Comparison of ENCODE assay signal across 13 cellular contexts in genomic region chr6:5087389-5087788, GRCh38. TPM values are rescaled to one million over a fixed set of nuclear protein-coding genes. Genes with fewer than 3 reads are reported as not detected.
DNase-seq lines count a peak whose midpoint lies in the region; ATAC-seq and TF ChIP-seq lines count a peak whose summit lies in the region.
"Had no signal": no experiment of that assay in that cellular context is flagged by ENCODE, and none has a peak within 500 bp of the region (broad histone marks: within the 10 kb centered on the region; RNA-seq: fewer than 3 reads in every experiment).

No MANE protein-coding gene starts in this region.

- H3K4me3 Mint-ChIP-seq in mesothelial cell of epicardium: peak overlapping the region; percentile 41

- H3K27me3 ChIP-seq in dorsolateral prefrontal cortex (peaks cover 0 to 15% (median 2%) of the 10 kb centered on the region in 45 donors), testis (no peaks in the 10 kb centered on the region), HAP-1 (ENCODE audit: low read depth) (no peaks in the 10 kb centered on the region)
- H3K27me3 ChIP-seq: Peyer's patch had no signal

- ATAC-seq in esophagus mucosa (no peak), HG03045 (IDR thresholded peaks at IDR 0.05; ENCODE audit: unreplicated experiment) (no peak)

- H3K36me3 ChIP-seq in testis (ENCODE audit: low read depth, missing control alignments) (no peaks in the 10 kb centered on the region), HAP-1 (replicated peaks) (no peaks in the 10 kb centered on the region)
- H3K36me3 ChIP-seq: Peyer's patch, suprapubic skin had no signal

- TF ChIP-seq CTCF in NB4 (IDR thresholded peaks at IDR 0.05; ENCODE audit: low read depth, low read length): no peak
- TF ChIP-seq CTCF in dorsolateral prefrontal cortex (IDR thresholded peaks at IDR 0.05 in 54 of 56, conservative IDR thresholded peaks at IDR 0.05 in 2 of 56; ENCODE audit: low read depth in 1 of 56, partially characterized antibody in 56 of 56): no peak
- TF ChIP-seq CTCF in mesothelial cell of epicardium (IDR thresholded peaks at IDR 0.05; ENCODE audit: unreplicated experiment): no peak
- no peak for TF ChIP-seq CTCF in testis (IDR thresholded peaks at IDR 0.05)

- H3K27ac ChIP-seq in dorsolateral prefrontal cortex (peak overlapping the region in 34 of 59 donors; percentile 6 to 87 (median 62)), testis (no peak overlapping the region)
- H3K27ac ChIP-seq: Peyer's patch, suprapubic skin had no signal

- H3K4me3 ChIP-seq in NB4 (ENCODE audit: low read depth, low read length) (no peak overlapping the region), dorsolateral prefrontal cortex (peak overlapping the region in 4 of 59 donors; percentile 2 to 75 (median 12)), testis (peak overlapping the region in 1 of 2 donors; percentile 60), HAP-1 (no peak overlapping the region)
- H3K4me3 ChIP-seq: Peyer's patch, suprapubic skin had no signal

- H3K4me1 ChIP-seq in testis: peaks cover 7% of the 10 kb centered on the region
- H3K4me1 ChIP-seq in HAP-1: peaks cover 11% of the 10 kb centered on the region

- no peak overlapping the region for H3K27ac Mint-ChIP-seq in mesothelial cell of epicardium

- no peaks in the 10 kb centered on the region for H3K9me3 Mint-ChIP-seq in mesothelial cell of epicardium

- DNase-seq in NB4 (ENCODE audit: low read depth): peak; percentile 35
- peak in 6 of 10 donors; percentile 34 to 71 (median 51) for DNase-seq in dorsolateral prefrontal cortex
- no peak for DNase-seq in mesothelial cell of epicardium (ENCODE audit: low spot score in 2 of 2, unreplicated experiment in 2 of 2)
- peak; percentile 48 for DNase-seq in testis
- no peak for DNase-seq in HAP-1 (ENCODE audit: low spot score in 2 of 2)
- DNase-seq: activated CD4-positive, alpha-beta T cell treated with anti-CD3 and anti-CD28 coated beads, Interleukin-2, amount 50 U/mL, for 4 hours; activated gamma-delta T cell treated with Interleukin-2 at 50 U/mL for 16 hours; NCI-H1048; NCI-H345; Peyer's patch had no signal

- H3K36me3 Mint-ChIP-seq in mesothelial cell of epicardium: no peaks in the 10 kb centered on the region

- H3K27me3 Mint-ChIP-seq in mesothelial cell of epicardium (ENCODE audit: low read depth): peaks cover 43% of the 10 kb centered on the region

- H3K9me3 ChIP-seq in testis (no peaks in the 10 kb centered on the region), HAP-1 (no peaks in the 10 kb centered on the region)
- H3K9me3 ChIP-seq: Peyer's patch, suprapubic skin had no signal

- in situ Hi-C loops in HAP-1 (cut with MboI; ENCODE audit: low sequenced_read_pairs): no loop called here

- 62 to 76% methylated on average over 17 to 19 of the region's 19 CpGs for WGBS in testis, 2 donors

- peaks cover 10% of the 10 kb centered on the region for H3K4me1 Mint-ChIP-seq in mesothelial cell of epicardium

- intact Hi-C loops in dorsolateral prefrontal cortex (cut with DNase I): no loop called here
- intact Hi-C loops in testis (cut with DNase I; ENCODE audit: low total_unique reads): no loop called here

- TF ChIP-seq POLR2A in NB4 (IDR thresholded peaks at IDR 0.05; ENCODE audit: extremely low read depth, insufficient read length) (no peak), testis (IDR thresholded peaks at IDR 0.05) (no peak)

RNA-seq across cellular contexts. Expression of gene PPP1R3G, which starts 2.2 kb away (rescaled TPM):
- total RNA-seq in dorsolateral prefrontal cortex (10 to 100 TPM in 1 of 120 experiments, 1 to 10 TPM in 117, under 1 TPM in 2; 0.93 to 14.5 (median 2.7) TPM), mesothelial cell of epicardium (1.1 to 1.3 TPM (median 1.2 TPM) in 3 replicates), testis (1 to 10 TPM in 1 of 2 donors, under 1 TPM in 1; 0.93 to 1.3 TPM), esophagus mucosa (2.0 TPM)
- 0.55 TPM for polyA plus RNA-seq in testis (ENCODE audit: insufficient read depth, low read depth, low replicate concordance)

Comparison
In these comparisons a context has a peak if more than half of its experiments do, and no peak if none do; other contexts are left out.
1. DNase-seq: peak in NB4 (single experiment), dorsolateral prefrontal cortex (6 of 10) and testis (single experiment); none in mesothelial cell of epicardium (0 of 2) and HAP-1 (0 of 2).
2. H3K27ac ChIP-seq: peak in dorsolateral prefrontal cortex (34 of 59); none in testis (0 of 2).